ENCODE assay signal across 17 cellular contexts in the genomic region with DNA sequence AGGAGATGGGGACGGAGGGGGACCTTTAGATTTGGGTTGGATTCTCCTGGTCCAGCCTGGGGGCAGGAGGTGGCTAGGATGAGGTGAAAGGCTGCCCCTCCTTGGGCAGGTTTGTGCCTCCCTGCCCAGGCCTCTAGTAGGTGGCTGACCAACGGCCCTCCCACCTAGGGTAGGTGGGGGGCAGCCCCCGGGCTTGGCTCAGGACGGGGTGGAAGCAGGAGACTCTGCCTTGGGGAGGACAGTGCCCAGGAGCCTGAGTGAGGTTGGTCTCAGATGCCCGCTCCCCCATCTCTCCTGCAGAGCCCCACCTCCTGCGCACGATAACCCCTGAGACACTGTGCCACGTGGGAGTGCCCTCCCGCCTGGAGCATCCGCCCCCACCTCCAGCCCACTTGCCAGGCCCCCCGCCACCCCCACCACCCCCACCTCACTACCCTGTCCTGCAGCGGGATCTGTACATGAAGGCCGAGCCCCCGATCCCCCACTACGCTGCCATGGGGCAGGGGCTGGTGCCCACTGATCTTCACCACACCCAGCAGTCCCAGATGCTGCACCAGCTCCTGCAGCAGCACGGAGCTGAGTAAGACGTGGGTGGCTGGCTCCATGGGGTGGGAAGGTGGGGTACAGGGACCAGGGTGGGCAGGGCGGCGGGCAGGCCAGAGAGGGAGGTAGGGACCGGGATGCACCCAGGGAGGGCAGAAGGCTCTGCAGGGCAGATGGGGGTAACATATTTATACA. TPM values are rescaled to one million over a fixed set of nuclear protein-coding genes. Genes with fewer than 3 reads are reported as not detected.
DNase-seq lines count a peak whose midpoint lies in the region; ATAC-seq, FAIRE-seq and TF ChIP-seq lines count a peak whose summit lies in the region.
"Had no signal": no experiment of that assay in that cellular context is flagged by ENCODE, and none has a peak within 500 bp of the region (broad histone marks: within the 10 kb centered on the region; RNA-seq: fewer than 3 reads in every experiment).

No MANE protein-coding gene starts in this region.

- H3K27ac ChIP-seq in HUES64 (ENCODE audit: low read depth, low read length) (0 out of 2 replicates have a peak overlapping the region, but pooled peaks have one; percentile 18), body of pancreas (peak overlapping the region; percentile 54 to 72 (median 68)), substantia nigra (ENCODE audit: low read depth, low read length, poor library complexity, severe bottlenecking) (peak overlapping the region; percentile 82)

- H3K27ac Mint-ChIP-seq in mesothelial cell of epicardium (peak overlapping the region; percentile 99), endothelial cell (ENCODE audit: unreplicated experiment) (no peak overlapping the region)
- H3K27ac Mint-ChIP-seq: HFFc6 had no signal

- DNase-seq in body of pancreas (no peak), mesothelial cell of epicardium (ENCODE audit: low spot score in 2 of 2, unreplicated experiment in 2 of 2) (no peak), substantia nigra (lab: John Stamatoyannopoulos, UW) (no peak), glomerular visceral epithelial cell (ENCODE audit: extremely low spot score) (no peak), GM12892 (ENCODE audit: insufficient read length) (no peak), endothelial cell (ENCODE audit: low spot score) (no peak)
- DNase-seq: ACHN, AML-193, HFFc6, Karpas-422, MG63, NCI-H1092, NCI-H524 treated with DMSO at 0.1 percent for 48 hours, RPMI8226 had no signal

- 92% methylated on average over 19 of the region's 20 CpGs for WGBS in HUES64
- 83 to 86% methylated on average over 11 to 13 of the region's 20 CpGs for WGBS in body of pancreas, 2 donors

- intact Hi-C loops in body of pancreas (cut with DNase I): no loop called here

- peak; percentile 2 for ATAC-seq in body of pancreas

- H3K4me1 Mint-ChIP-seq in mesothelial cell of epicardium (peaks cover 80% of the 10 kb centered on the region), endothelial cell (ENCODE audit: unreplicated experiment) (peaks cover 6% of the 10 kb centered on the region)

- H3K36me3 ChIP-seq in HUES64 (ENCODE audit: insufficient read depth, low read length) (no peaks in the 10 kb centered on the region), body of pancreas (replicated peaks in 1 of 2; ENCODE audit: insufficient read depth in 1 of 2, low read depth in 2 of 2) (peaks cover 0 to 6% of the 10 kb centered on the region in 2 donors)
- H3K36me3 ChIP-seq: MG63 had no signal

- peak overlapping the region; percentile 31; the same call in 1 of the 2 replicates for H3K9ac ChIP-seq in HUES64 (ENCODE audit: low read depth, low read length)

- H3K4me1 ChIP-seq in HUES64 (ENCODE audit: insufficient read depth, low read length) (peaks cover 13% of the 10 kb centered on the region), body of pancreas (peaks cover 32% of the 10 kb centered on the region)

- peaks cover 3% of the 10 kb centered on the region for H3K36me3 Mint-ChIP-seq in mesothelial cell of epicardium
- H3K36me3 Mint-ChIP-seq in endothelial cell (ENCODE audit: low read depth, unreplicated experiment): no peaks in the 10 kb centered on the region
- H3K36me3 Mint-ChIP-seq: CD14-positive monocyte had no signal

- H3K4me3 Mint-ChIP-seq in mesothelial cell of epicardium (no peak overlapping the region), endothelial cell (ENCODE audit: unreplicated experiment) (no peak overlapping the region)
- H3K4me3 Mint-ChIP-seq: CD14-positive monocyte, HFFc6 had no signal

- no peaks in the 10 kb centered on the region for H3K9me3 Mint-ChIP-seq in mesothelial cell of epicardium
- H3K9me3 Mint-ChIP-seq in endothelial cell (ENCODE audit: unreplicated experiment): no peaks in the 10 kb centered on the region
- H3K9me3 Mint-ChIP-seq: CD14-positive monocyte, HFFc6 had no signal

- H3K4me3 ChIP-seq in HUES64 (ENCODE audit: low read length) (no peak overlapping the region), body of pancreas (no peak overlapping the region)
- H3K4me3 ChIP-seq: MG63 had no signal

- TF ChIP-seq CTCF in body of pancreas (IDR thresholded peaks at IDR 0.05) (no peak), mesothelial cell of epicardium (IDR thresholded peaks at IDR 0.05; ENCODE audit: unreplicated experiment) (no peak), endothelial cell (IDR thresholded peaks at IDR 0.05; ENCODE audit: unreplicated experiment) (no peak)

- H3K27me3 Mint-ChIP-seq in mesothelial cell of epicardium (ENCODE audit: low read depth) (no peaks in the 10 kb centered on the region), endothelial cell (ENCODE audit: unreplicated experiment) (peaks cover 15% of the 10 kb centered on the region)

- H3K9me3 ChIP-seq in HUES64 (ENCODE audit: insufficient read depth, low read depth, low read length) (no peaks in the 10 kb centered on the region), body of pancreas (no peaks in the 10 kb centered on the region)
- H3K9me3 ChIP-seq: MG63 had no signal

- no peaks in the 10 kb centered on the region for H3K27me3 ChIP-seq in HUES64 (ENCODE audit: insufficient read depth, low read length)
- H3K27me3 ChIP-seq in body of pancreas: no peaks in the 10 kb centered on the region
- H3K27me3 ChIP-seq: MG63 had no signal

- TF ChIP-seq POLR2A in body of pancreas (IDR thresholded peaks at IDR 0.05) (no peak), GM12892 (IDR thresholded peaks at IDR 0.05; ENCODE audit: low read depth, low read length) (no peak)

- no peak for FAIRE-seq in GM12892 (lab: Jason Lieb, UNC)
- FAIRE-seq: H54 had no signal

RNA-seq across cellular contexts. Expression of gene MYRF, which starts 17.7 kb away (rescaled TPM):
- polyA plus RNA-seq in HUES64 (2013, experiment 1 of 2): 3.8 TPM
- polyA plus RNA-seq in HUES64 (2013, experiment 2 of 2): 4.8 TPM
- total RNA-seq in body of pancreas (10 to 100 TPM; 33.2 to 47.5 TPM), mesothelial cell of epicardium (401 to 436 TPM (median 428 TPM) in 3 replicates), endothelial cell (ENCODE audit: unreplicated experiment) (1.5 TPM)
- 2.2 TPM for polyA plus RNA-seq in GM12892 (2012; ENCODE audit: missing spikeins)

RNA-seq across cellular contexts. Expression of gene TMEM258, which starts 22.3 kb away (rescaled TPM):
- polyA plus RNA-seq in HUES64 (2013, experiment 1 of 2): 242 TPM
- 247 TPM for polyA plus RNA-seq in HUES64 (2013, experiment 2 of 2)
- total RNA-seq in body of pancreas (10 to 100 TPM in 1 of 2 donors, 1 to 10 TPM in 1; 8.6 to 29.1 TPM), mesothelial cell of epicardium (139 to 154 TPM (median 148 TPM) in 3 replicates), endothelial cell (ENCODE audit: unreplicated experiment) (125 TPM)
- 285 TPM for polyA plus RNA-seq in GM12892 (2012; ENCODE audit: missing spikeins)

RNA-seq across cellular contexts. Expression of gene FEN1, which starts 22.6 kb away (rescaled TPM):
- polyA plus RNA-seq in HUES64 (2013, experiment 1 of 2): 79.1 TPM
- 74.8 TPM for polyA plus RNA-seq in HUES64 (2013, experiment 2 of 2)
- 1 to 10 TPM; 2.6 to 3.4 TPM for total RNA-seq in body of pancreas
- 19.5 to 20.9 TPM (median 20.3 TPM) in 3 replicates for total RNA-seq in mesothelial cell of epicardium
- polyA plus RNA-seq in GM12892 (2012; ENCODE audit: missing spikeins): 76.2 TPM
- total RNA-seq in endothelial cell (ENCODE audit: unreplicated experiment): 22.0 TPM

RNA-seq across cellular contexts. Expression of gene FADS1, which starts 46.7 kb away (rescaled TPM):
- polyA plus RNA-seq in HUES64 (2013, experiment 1 of 2): 120 TPM
- polyA plus RNA-seq in HUES64 (2013, experiment 2 of 2): 137 TPM
- total RNA-seq in body of pancreas (1 to 10 TPM; 4.6 to 7.0 TPM), mesothelial cell of epicardium (108 to 115 TPM (median 108 TPM) in 3 replicates), endothelial cell (ENCODE audit: unreplicated experiment) (102 TPM)
- 17.8 TPM for polyA plus RNA-seq in GM12892 (2012; ENCODE audit: missing spikeins)

RNA-seq across cellular contexts. Expression of gene FADS2, which starts 58.0 kb away (rescaled TPM):
- polyA plus RNA-seq in HUES64 (2013, experiment 1 of 2): 487 TPM
- polyA plus RNA-seq in HUES64 (2013, experiment 2 of 2): 532 TPM
- total RNA-seq in body of pancreas (1 to 10 TPM; 2.0 to 4.4 TPM), mesothelial cell of epicardium (317 to 337 TPM (median 324 TPM) in 3 replicates), endothelial cell (ENCODE audit: unreplicated experiment) (682 TPM)
- polyA plus RNA-seq in GM12892 (2012; ENCODE audit: missing spikeins): 82.0 TPM

Comparison
In these comparisons a context has a peak if more than half of its experiments do, and no peak if none do; other contexts are left out.
1. H3K27ac ChIP-seq: peak in every context shown above with its lines; median percentile 82 in substantia nigra; 68 in body of pancreas; 18 in HUES64.
2. RNA of gene MYRF, which starts 17.7 kb away (total RNA-seq): 401 to 436 TPM in mesothelial cell of epicardium and 33.2 to 47.5 TPM in body of pancreas; 1.5 TPM in endothelial cell (single experiment); every median in the first group is over 10 times any median in the second.